ENCODE assay signal across 8 cellular contexts in the genomic region with DNA sequence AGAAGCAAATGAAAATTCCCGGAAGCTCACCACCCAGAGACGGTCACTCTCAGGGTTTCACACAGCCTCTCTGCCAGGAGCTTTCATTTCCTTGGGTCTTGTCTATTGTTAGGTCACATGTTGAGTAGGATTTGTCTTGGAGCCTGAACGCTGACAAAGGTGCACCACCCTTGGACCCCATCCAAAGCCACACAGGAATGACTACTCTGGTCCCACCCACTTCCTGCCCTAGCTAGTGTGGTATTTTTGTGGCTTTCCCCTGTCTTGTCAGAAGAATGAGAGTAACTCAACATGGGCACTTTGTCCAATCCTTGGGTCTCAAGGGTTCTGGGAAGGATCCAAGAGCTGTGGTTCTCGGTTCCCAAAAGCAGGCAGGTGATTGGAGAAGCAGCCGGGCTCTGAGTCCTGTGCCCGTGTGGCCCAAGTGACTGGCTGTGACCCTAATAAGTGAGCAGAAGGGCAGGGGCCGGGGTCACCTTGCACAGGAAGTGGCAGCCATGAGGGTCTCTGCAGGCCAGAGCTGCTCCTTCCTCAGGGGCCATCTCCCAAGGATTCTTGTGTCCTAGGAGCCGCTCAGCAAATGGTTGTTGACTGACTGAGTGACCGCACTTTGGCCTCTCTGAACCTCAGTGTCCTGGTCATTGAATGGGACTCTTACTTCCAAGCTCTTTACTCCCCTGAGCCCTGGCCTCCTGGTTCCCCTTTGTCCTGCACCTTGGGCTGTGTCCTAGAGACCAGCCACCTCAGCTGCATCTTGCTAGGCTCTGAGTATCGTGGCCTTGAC. TPM values are rescaled to one million over a fixed set of nuclear protein-coding genes. Genes with fewer than 3 reads are reported as not detected.
A peak's percentile ranks its signal among the peaks of the same experiment; 100 is the strongest.
DNase-seq lines count a peak whose midpoint lies in the region; ATAC-seq, FAIRE-seq and TF ChIP-seq lines count a peak whose summit lies in the region.

No MANE protein-coding gene starts in this region.

- peak; percentile 52 for DNase-seq in NCI-H510A treated with DMSO at 0.1 percent for 48 hours (lab: John Stamatoyannopoulos, UW)
- DNase-seq in NCI-H510A (lab: John Stamatoyannopoulos, UW): no peak
- DNase-seq in activated effector memory CD4-positive, alpha-beta T cell treated with Interleukin-2 at 50 U/mL for 16 hours: peak; percentile 81
- DNase-seq in HepG2 (ENCODE audit: low spot score): no peak
- no peak for DNase-seq in tibial nerve (ENCODE audit: low spot score in 2 of 2)

- TF ChIP-seq EP300 in HepG2 (IDR thresholded peaks at IDR 0.05; ENCODE audit: low read depth in 2 of 2, low read length in 2 of 2): no peak
- TF ChIP-seq EP300 in HepG2 (CRISPR knock-in tag; IDR thresholded peaks at IDR 0.05; ENCODE audit: borderline replicate concordance): no peak
- no peak for TF ChIP-seq EP300 in tibial nerve (IDR thresholded peaks at IDR 0.05)

- intact Hi-C loops in HepG2 (cut with micrococcal nuclease; ENCODE audit: unreplicated experiment): no loop called here

- peaks cover 35% of the 10 kb centered on the region for H3K4me1 ChIP-seq in OCI-LY3 (ENCODE audit: low read length)
- H3K4me1 ChIP-seq in HepG2 (ENCODE audit: insufficient read depth, low read length): peaks cover 8% of the 10 kb centered on the region; the same call in 1 of the 2 replicates
- H3K4me1 ChIP-seq in thymus (ENCODE audit: control insufficient read depth, insufficient read depth, low read length): peaks cover 16% of the 10 kb centered on the region
- H3K4me1 ChIP-seq in tibial nerve: peaks cover 0 to 11% (median 0%) of the 10 kb centered on the region in 4 donors

- CTCF ChIA-PET in HepG2 (lab: Yijun Ruan, JAX; ENCODE audit: low intra/inter-chr PET ratio, low total read pairs): no interaction called here

- H4K20me1 ChIP-seq in OCI-LY3 (ENCODE audit: insufficient read depth, low read length) (no peaks in the 10 kb centered on the region), HepG2 (ENCODE audit: insufficient read depth, low read length) (no peaks in the 10 kb centered on the region)

- no peak for TF ChIP-seq CTCF in OCI-LY3 (IDR thresholded peaks at IDR 0.05; ENCODE audit: low read depth, low read length)
- no peak for TF ChIP-seq CTCF in HepG2 (CRISPR knock-in tag; IDR thresholded peaks at IDR 0.05)
- no peak for TF ChIP-seq CTCF in tibial nerve (IDR thresholded peaks at IDR 0.05)

- FAIRE-seq in HepG2 (lab: Jason Lieb, UNC): no peak

- no peak for TF ChIP-seq RAD21 in HepG2 (CRISPR knock-in tag; IDR thresholded peaks at IDR 0.05)

- ATAC-seq in HepG2 (no peak), HG02938 (IDR thresholded peaks at IDR 0.05; ENCODE audit: unreplicated experiment) (no peak)

- TF ChIP-seq POLR2A in HepG2 (IDR thresholded peaks at IDR 0.05; ENCODE audit: insufficient read depth in 1 of 2, low read depth in 2 of 2, low read length in 2 of 2) (no peak), tibial nerve (IDR thresholded peaks at IDR 0.05) (no peak)

- WGBS in HepG2 (ENCODE audit: low lambda C conversion rate): 23% methylated on average over 5 of the region's 10 CpGs
- WGBS in thymus: 29% methylated on average over 10 of the region's 10 CpGs
- whole genome bisulfite sequencing in tibial nerve, 2 donors: 72 to 78% methylated on average over 10 of the region's 10 CpGs

- H3K79me2 ChIP-seq in OCI-LY3 (ENCODE audit: low read length) (no peaks in the 10 kb centered on the region), HepG2 (ENCODE audit: insufficient read depth, low read length) (no peaks in the 10 kb centered on the region)

- H3K36me3 ChIP-seq in OCI-LY3 (replicated peaks; ENCODE audit: low read depth, low read length): no peaks in the 10 kb centered on the region
- no peaks in the 10 kb centered on the region for H3K36me3 ChIP-seq in HepG2 (replicated peaks in 1 of 2; ENCODE audit: control insufficient read depth in 1 of 2, insufficient read depth in 2 of 2, low read length in 2 of 2)
- no peaks in the 10 kb centered on the region for H3K36me3 ChIP-seq in thymus (ENCODE audit: control insufficient read depth, insufficient read depth)
- H3K36me3 ChIP-seq in tibial nerve: no peaks in the 10 kb centered on the region

- H2AFZ ChIP-seq in OCI-LY3 (ENCODE audit: low read depth, low read length) (peak overlapping the region; percentile 50), HepG2 (ENCODE audit: low read length) (no peak overlapping the region)

- H3K27ac ChIP-seq in OCI-LY3 (ENCODE audit: low read length): no peak overlapping the region
- no peak overlapping the region for H3K27ac ChIP-seq in HepG2 (ENCODE audit: extremely low read length, insufficient read depth, low read length)
- peak overlapping the region; percentile 58 for H3K27ac ChIP-seq in thymus (ENCODE audit: low read depth)
- H3K27ac ChIP-seq in tibial nerve: no peak overlapping the region

- no TSS peak for BruUV-seq in HepG2 (replicated peaks; lab: Mats Ljungman, UMichigan)

- H3K4me2 ChIP-seq in OCI-LY3 (ENCODE audit: low read length) (peak overlapping the region; percentile 67), HepG2 (ENCODE audit: low read depth, low read length) (no peak overlapping the region)

- POLR2A ChIA-PET in HepG2 (lab: Yijun Ruan, JAX): no interaction called here

- H3K9ac ChIP-seq in OCI-LY3 (ENCODE audit: low read length) (peak overlapping the region; percentile 21; the same call in 1 of the 2 replicates), HepG2 (ENCODE audit: insufficient read depth, low read depth, low read length) (no peak overlapping the region)

- H3K9me3 ChIP-seq in OCI-LY3 (ENCODE audit: insufficient read depth, low read length) (no peaks in the 10 kb centered on the region), HepG2 (ENCODE audit: low read length) (no peaks in the 10 kb centered on the region), thymus (ENCODE audit: control insufficient read depth) (no peaks in the 10 kb centered on the region), tibial nerve (no peaks in the 10 kb centered on the region)

- peak overlapping the region; percentile 41 for H3K4me3 ChIP-seq in OCI-LY3 (ENCODE audit: low read length)
- no peak overlapping the region for H3K4me3 ChIP-seq in HepG2 (replicated peaks in 1 of 3; ENCODE audit: insufficient read depth in 1 of 3, low read depth in 2 of 3, low read length in 3 of 3)
- peak overlapping the region; percentile 4 for H3K4me3 ChIP-seq in thymus (ENCODE audit: low read length)
- H3K4me3 ChIP-seq in tibial nerve: no peak overlapping the region

- in situ Hi-C loops in HepG2 (cut with HindIII; ENCODE audit: extremely low pct_ligation_motif_present, low pct_unique_long_range_greater_than_20kb): no loop called here

- H3K27me3 ChIP-seq in OCI-LY3 (ENCODE audit: low read depth, low read length) (no peaks in the 10 kb centered on the region; the same call in 1 of the 2 replicates), HepG2 (ENCODE audit: control insufficient read depth in 1 of 2, insufficient read depth in 2 of 2, low read length in 2 of 2) (peaks cover 3 to 40% of the 10 kb centered on the region in 2 experiments; a peak in 3 of 5 replicates), thymus (ENCODE audit: control insufficient read depth, insufficient read depth) (no peaks in the 10 kb centered on the region), tibial nerve (peaks cover 0 to 4% of the 10 kb centered on the region in 2 donors)

TF ChIP-seq in HepG2, 621 proteins besides CTCF, POLR2A, EP300 and RAD21:
- TF ChIP-seq ZSCAN25 (CRISPR knock-in tag; IDR thresholded peaks at IDR 0.05): no peak
- no peak for TF ChIP-seq RFXAP (CRISPR knock-in tag; IDR thresholded peaks at IDR 0.05; ENCODE audit: borderline replicate concordance)
- no peak for TF ChIP-seq YY1 (IDR thresholded peaks at IDR 0.05; ENCODE audit: insufficient read depth, insufficient replicate concordance, low read depth, low read length)
- TF ChIP-seq ZFP41 (CRISPR knock-in tag; IDR thresholded peaks at IDR 0.05; ENCODE audit: borderline replicate concordance): no peak
- no peak for TF ChIP-seq ZNF34 (CRISPR knock-in tag; IDR thresholded peaks at IDR 0.05; ENCODE audit: borderline replicate concordance)
- no peak for TF ChIP-seq ZNF773 (CRISPR knock-in tag; IDR thresholded peaks at IDR 0.05; ENCODE audit: borderline replicate concordance)
- peak; percentile 71; the same call in 1 of the 2 replicates for TF ChIP-seq ZNF3 (CRISPR knock-in tag; IDR thresholded peaks at IDR 0.05)

RNA-seq across cellular contexts. Expression of a gene that starts 6.9 kb away (rescaled TPM):
- total RNA-seq in HepG2 (2016; rRNA removed; fragmentation: Illumina TruSeq; extraction: Trizol) (0.84 and 1.1 TPM in 2 replicates), tibial nerve (10 to 100 TPM in 1 of 4 donors, 1 to 10 TPM in 3; 6.7 to 13.8 (median 7.3) TPM)
- 0.40 and 0.53 TPM in 2 replicates for total RNA-seq in HepG2 (2016; cell fraction: cytosol; rRNA removed; fragmentation: Illumina TruSeq; extraction: Trizol; ENCODE audit: low read depth)
- 0.73 and 1.0 TPM in 2 replicates for total RNA-seq in HepG2 (2016; cell fraction: insoluble cytoplasmic fraction; rRNA removed; fragmentation: Illumina TruSeq; extraction: Trizol)
- 0.34 and 0.77 TPM in 2 replicates for total RNA-seq in HepG2 (2016; cell fraction: membrane; rRNA removed; fragmentation: Illumina TruSeq; extraction: Trizol)
- total RNA-seq in HepG2 (2016; cell fraction: nucleus; rRNA removed; fragmentation: Illumina TruSeq; extraction: Trizol): 1.0 and 1.4 TPM in 2 replicates
- polyA plus RNA-seq in HepG2 (2011; rRNA removed) (0.53 and 0.60 TPM in 2 replicates), thymus (48.9 TPM)
- 0.29 and 0.70 TPM in 2 replicates for polyA plus RNA-seq in HepG2 (2011; cell fraction: cytosol; rRNA removed)
- 1.7 and 2.3 TPM in 2 replicates for polyA plus RNA-seq in HepG2 (2011; cell fraction: nucleus; rRNA removed)
- polyA plus RNA-seq in HepG2 (2012): 0.68 and 1.4 TPM in 2 replicates
- 0.17 and 0.27 TPM in 2 replicates for polyA plus RNA-seq in HepG2 (2016; cell fraction: cytosol; fragmentation: Illumina TruSeq; extraction: Trizol; ENCODE audit: low read depth)
- polyA plus RNA-seq in HepG2 (2016; cell fraction: insoluble cytoplasmic fraction; fragmentation: Illumina TruSeq; extraction: Trizol; ENCODE audit: low read depth): 0.63 and 0.74 TPM in 2 replicates
- polyA plus RNA-seq in HepG2 (2016; cell fraction: membrane; fragmentation: Illumina TruSeq; extraction: Trizol; ENCODE audit: low read depth): 0.15 and 0.21 TPM in 2 replicates
- 1.4 and 2.1 TPM in 2 replicates for polyA plus RNA-seq in HepG2 (2016; cell fraction: nucleus; fragmentation: Illumina TruSeq; extraction: Trizol; ENCODE audit: insufficient read depth, low read depth)
- polyA minus RNA-seq in HepG2 (2011; rRNA and poly(A)+ RNA removed; ENCODE audit: low replicate concordance): 1.2 and 1.3 TPM in 2 replicates
- 0.49 and 0.79 TPM in 2 replicates for polyA minus RNA-seq in HepG2 (2011; cell fraction: cytosol; rRNA and poly(A)+ RNA removed)
- 0.75 and 0.77 TPM in 2 replicates for polyA minus RNA-seq in HepG2 (2011; cell fraction: nucleus; rRNA and poly(A)+ RNA removed)

Comparison
In these comparisons a context has a peak if more than half of its experiments do, and no peak if none do; other contexts are left out.
1. DNase-seq: peak in NCI-H510A treated with DMSO at 0.1 percent for 48 hours (single experiment) and activated effector memory CD4-positive, alpha-beta T cell treated with Interleukin-2 at 50 U/mL for 16 hours (single experiment); none in NCI-H510A (single experiment), HepG2 (single experiment) and tibial nerve (0 of 2).
2. H3K4me3 ChIP-seq: peak in OCI-LY3 (single experiment) and thymus (single experiment); none in HepG2 (0 of 3) and tibial nerve (0 of 4).